Comparison of ENCODE assay signal across 23 cellular contexts in the genomic region with DNA sequence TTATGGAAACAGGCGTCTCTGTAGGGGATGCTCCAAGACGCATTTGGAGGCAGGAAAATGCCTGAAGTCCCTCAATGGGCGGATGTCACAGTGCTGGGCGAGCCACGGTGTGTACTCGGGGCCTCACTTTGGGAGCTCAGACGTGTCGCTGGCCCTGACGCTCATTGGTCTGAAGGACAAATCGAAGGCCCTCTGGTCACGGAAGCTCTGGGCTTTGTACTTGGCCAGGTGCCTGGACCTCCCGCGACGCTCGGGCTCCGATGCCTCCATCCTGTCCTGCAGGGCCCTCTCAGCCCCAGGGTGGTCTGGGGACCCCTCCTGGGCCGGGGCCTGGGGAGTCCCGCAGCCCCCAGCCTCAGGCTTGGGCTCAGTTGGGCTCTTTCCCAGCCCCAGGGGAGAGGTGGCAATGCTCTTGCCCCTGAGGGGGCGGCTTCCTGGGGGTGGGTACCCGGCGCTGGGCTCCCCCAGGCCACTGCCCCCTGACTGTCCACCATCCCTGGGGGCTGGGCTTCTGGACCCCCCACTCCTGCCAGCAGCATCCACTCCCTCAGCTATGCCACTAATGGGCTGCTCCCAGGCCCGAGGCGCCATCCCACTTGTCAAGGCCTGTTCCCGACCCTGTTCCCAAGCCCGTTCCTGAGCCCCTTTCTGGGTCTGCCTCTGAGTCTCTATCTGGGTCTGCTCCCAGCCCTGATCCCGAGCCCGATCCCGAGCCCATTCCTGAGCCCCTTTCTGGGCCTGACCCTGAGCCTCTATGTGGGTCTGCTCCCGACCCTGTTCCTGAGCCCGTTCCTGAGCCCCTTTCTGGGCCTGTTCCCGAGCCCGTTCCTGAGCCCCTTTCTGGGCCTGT. TPM values are rescaled to one million over a fixed set of nuclear protein-coding genes. Genes with fewer than 3 reads are reported as not detected.
A peak's percentile ranks its signal among the peaks of the same experiment; 100 is the strongest.
DNase-seq lines count a peak whose midpoint lies in the region; ATAC-seq and TF ChIP-seq lines count a peak whose summit lies in the region.
"Had no signal": no experiment of that assay in that cellular context is flagged by ENCODE, and none has a peak within 500 bp of the region (broad histone marks: within the 10 kb centered on the region; RNA-seq: fewer than 3 reads in every experiment).

No MANE protein-coding gene starts in this region.

- H3K9me3 Mint-ChIP-seq in activated CD4-positive, alpha-beta T cell treated with anti-CD3 and anti-CD28 coated beads for 36 hours (ENCODE audit: low read depth), result no peaks in the 10 kb centered on the region
- H3K9me3 Mint-ChIP-seq: activated T-helper 2 cell treated with anti-CD3 and anti-CD28 coated beads, Interferon-gamma antibody, Interleukin-2, Interleukin-4, amounts not matched to agents 10 μg/mL and 5 μg/mL and 100 μg/mL, durations not matched to agents 14 hours and 24 hours and 36 hours; naive thymus-derived CD8-positive, alpha-beta T cell had no signal

- no peaks in the 10 kb centered on the region for H3K36me3 Mint-ChIP-seq in activated CD4-positive, alpha-beta T cell treated with anti-CD3 and anti-CD28 coated beads for 36 hours (ENCODE audit: low read depth)
- H3K36me3 Mint-ChIP-seq: naive thymus-derived CD8-positive, alpha-beta T cell had no signal

- ATAC-seq in activated CD4-positive, alpha-beta T cell treated with anti-CD3 and anti-CD28 coated beads for 36 hours, result no peak
- ATAC-seq in right lobe of liver, result no peak
- ATAC-seq: naive thymus-derived CD8-positive, alpha-beta T cell had no signal

- peak; percentile 5 for DNase-seq in activated CD4-positive, alpha-beta T cell treated with anti-CD3 and anti-CD28 coated beads for 36 hours
- DNase-seq in activated CD4-positive, alpha-beta T cell treated with anti-CD3 and anti-CD28 coated beads, Interleukin-2, amount 50 U/mL, for 1 hour, result no peak
- DNase-seq in ecto neural progenitor cell (ENCODE audit: low spot score) (peak; percentile 42), right lobe of liver (peak in 2 of 3 donors; percentile 39 to 56), spleen (no peak), hypothalamus (lab: John Stamatoyannopoulos, UW) (no peak), GDM1 (lab: John Stamatoyannopoulos, UW) (no peak)
- DNase-seq in stimulated activated CD4-positive, alpha-beta T cell treated with anti-CD3 and anti-CD28 coated beads, Interleukin-4, amount 100 ng/mL, for 24 hours, result no peak
- DNase-seq: 8988T; amniotic stem cell; Calu3; hippocampal formation; mesenchymal stem cell; naive thymus-derived CD8-positive, alpha-beta T cell; NCI-H1105; NCI-H510A; stimulated activated CD4-positive, alpha-beta T cell treated with anti-CD3 and anti-CD28 coated beads, Interleukin-4, amount 100 ng/mL, for 1 hour had no signal

- POLR2A ChIA-PET in activated CD4-positive, alpha-beta T cell treated with anti-CD3 and anti-CD28 coated beads for 36 hours (lab: Charles Lee), result no interaction called here

- no peak overlapping the region for H3K27ac ChIP-seq in right lobe of liver
- H3K27ac ChIP-seq in spleen, result peak overlapping the region in 5 of 8 donors; percentile 26 to 76 (median 62)
- H3K27ac ChIP-seq: dorsolateral prefrontal cortex, epithelial cell of prostate had no signal

- H3K4me1 Mint-ChIP-seq in activated CD4-positive, alpha-beta T cell treated with anti-CD3 and anti-CD28 coated beads for 36 hours, result no peaks in the 10 kb centered on the region
- H3K4me1 Mint-ChIP-seq: naive thymus-derived CD8-positive, alpha-beta T cell had no signal

- H3K4me1 ChIP-seq in right lobe of liver (no peaks in the 10 kb centered on the region), spleen (peaks cover 0 to 51% (median 22%) of the 10 kb centered on the region in 6 donors)

- TF ChIP-seq POLR2A in right lobe of liver (IDR thresholded peaks at IDR 0.05) (no peak), spleen (IDR thresholded peaks at IDR 0.05) (no peak)

- H3K36me3 ChIP-seq in right lobe of liver (no peaks in the 10 kb centered on the region), spleen (no peaks in the 10 kb centered on the region)
- H3K36me3 ChIP-seq: cardiac muscle cell had no signal

- TF ChIP-seq CTCF in right lobe of liver (IDR thresholded peaks at IDR 0.05) (no peak), spleen (IDR thresholded peaks at IDR 0.05 in 8 of 11, conservative IDR thresholded peaks at IDR 0.05 in 3 of 11) (no peak)

- CTCF ChIA-PET in activated CD4-positive, alpha-beta T cell treated with anti-CD3 and anti-CD28 coated beads for 36 hours (lab: Charles Lee), result no interaction called here

- WGBS in right lobe of liver (ENCODE audit: insufficient coverage, low coverage, low lambda C conversion rate, missing lambda C conversion rate), result 69% methylated on average over 21 of the region's 32 CpGs
- WGBS in spleen, 5 donors, result 75 to 84% (median 78%) methylated on average over 16 to 32 of the region's 32 CpGs

- H3K9me3 ChIP-seq in right lobe of liver, result no peaks in the 10 kb centered on the region
- no peaks in the 10 kb centered on the region for H3K9me3 ChIP-seq in spleen

- H3K27me3 Mint-ChIP-seq in activated CD4-positive, alpha-beta T cell treated with anti-CD3 and anti-CD28 coated beads for 36 hours, result no peaks in the 10 kb centered on the region

- H3K27me3 ChIP-seq in right lobe of liver (no peaks in the 10 kb centered on the region), spleen (replicated peaks in 1 of 7) (peaks cover 0 to 29% (median 0%) of the 10 kb centered on the region in 7 donors)
- H3K27me3 ChIP-seq: cardiac muscle cell had no signal

- intact Hi-C loops in activated CD4-positive, alpha-beta T cell treated with anti-CD3 and anti-CD28 coated beads for 36 hours (cut with DNase I, micrococcal nuclease), result no loop called here
- intact Hi-C loops in right lobe of liver (cut with DNase I) (no loop called here), spleen (cut with DNase I; ENCODE audit: low total_unique reads) (no loop called here)

- no peak overlapping the region for H3K4me3 Mint-ChIP-seq in activated CD4-positive, alpha-beta T cell treated with anti-CD3 and anti-CD28 coated beads for 36 hours
- H3K4me3 Mint-ChIP-seq: B cell; naive thymus-derived CD8-positive, alpha-beta T cell had no signal

- no peak overlapping the region for H3K27ac Mint-ChIP-seq in activated CD4-positive, alpha-beta T cell treated with anti-CD3 and anti-CD28 coated beads for 36 hours
- H3K27ac Mint-ChIP-seq: activated T-helper 2 cell treated with anti-CD3 and anti-CD28 coated beads, Interferon-gamma antibody, Interleukin-2, Interleukin-4, amounts not matched to agents 10 μg/mL and 5 μg/mL and 100 μg/mL, durations not matched to agents 14 hours and 24 hours and 36 hours; B cell; naive thymus-derived CD8-positive, alpha-beta T cell had no signal

- H3K4me3 ChIP-seq in right lobe of liver, result no peak overlapping the region
- no peak overlapping the region for H3K4me3 ChIP-seq in spleen
- H3K4me3 ChIP-seq: cardiac muscle cell, dorsolateral prefrontal cortex, smooth muscle cell had no signal

RNA-seq across cellular contexts. Expression of gene GRTP1, which starts 39.5 kb away (rescaled TPM):
- 1 to 10 TPM; 1.6 to 2.1 TPM for total RNA-seq in activated CD4-positive, alpha-beta T cell treated with anti-CD3 and anti-CD28 coated beads for 36 hours
- total RNA-seq in right lobe of liver (10 to 100 TPM; 18.5 to 41.3 (median 30.8) TPM), spleen (10 to 100 TPM in 1 of 7 donors, 1 to 10 TPM in 6; 4.0 to 10.5 (median 6.1) TPM)
- polyA plus RNA-seq in spleen, result 1 to 10 TPM; 2.0 to 5.5 (median 2.3) TPM
- total RNA-seq: activated T-helper 2 cell treated with anti-CD3 and anti-CD28 coated beads, Interferon-gamma antibody, Interleukin-2, Interleukin-4, amounts not matched to agents 10 μg/mL and 5 μg/mL and 100 μg/mL, durations not matched to agents 14 hours and 24 hours and 36 hours; B cell; naive thymus-derived CD8-positive, alpha-beta T cell had no signal
- polyA plus RNA-seq: naive thymus-derived CD8-positive, alpha-beta T cell had no signal

RNA-seq across cellular contexts. Expression of gene ADPRHL1, which starts 49.8 kb away (rescaled TPM):
- under 1 TPM; 0.25 to 0.49 TPM for total RNA-seq in activated CD4-positive, alpha-beta T cell treated with anti-CD3 and anti-CD28 coated beads for 36 hours
- 1 to 10 TPM in 4 of 6 experiments, under 1 TPM in 2; 0.37 to 1.7 (median 1.1) TPM for total RNA-seq in right lobe of liver
- 1 to 10 TPM in 6 of 7 donors, under 1 TPM in 1; 0.74 to 4.3 (median 2.0) TPM for total RNA-seq in spleen
- 1 to 10 TPM in 1 of 3 donors, under 1 TPM in 2; 0.52 to 1.1 (median 0.68) TPM for polyA plus RNA-seq in spleen

Comparison
In these comparisons a context has a peak if more than half of its experiments do, and no peak if none do; other contexts are left out.
1. DNase-seq: peak in activated CD4-positive, alpha-beta T cell treated with anti-CD3 and anti-CD28 coated beads for 36 hours (single experiment), ecto neural progenitor cell (single experiment) and right lobe of liver (2 of 3); none in activated CD4-positive, alpha-beta T cell treated with anti-CD3 and anti-CD28 coated beads, Interleukin-2, amount 50 U/mL, for 1 hour (single experiment), spleen (single experiment), hypothalamus (0 of 51), GDM1 (single experiment) and stimulated activated CD4-positive, alpha-beta T cell treated with anti-CD3 and anti-CD28 coated beads, Interleukin-4, amount 100 ng/mL, for 24 hours (single experiment).
2. H3K27ac ChIP-seq: peak in spleen (5 of 8); none in right lobe of liver (0 of 3).